ENCODE assay signal across 1 cellular context in genomic region chr1:178819123-178819522, GRCh38.
TF ChIP-seq lines count a peak whose summit lies in the region.

No MANE protein-coding gene starts in this region.

TF ChIP-seq in IMR-90, 13 proteins besides CTCF, POLR2A, EP300 and RAD21:
- no peak for TF ChIP-seq SMC3 (IDR thresholded peaks at IDR 0.05; ENCODE audit: low read depth, low read length)
- TF ChIP-seq CEBPB (IDR thresholded peaks at IDR 0.05; ENCODE audit: low read depth, low read length), result no peak
- TF ChIP-seq NFE2L2 (IDR thresholded peaks at IDR 0.05; ENCODE audit: low read depth, low read length), result no peak
- TF ChIP-seq CHD1 (IDR thresholded peaks at IDR 0.05; ENCODE audit: low read depth, low read length), result no peak
